19 cellular contexts compared by ENCODE assay signal in genomic region chr19:2451138-2451537, GRCh38. TPM values are rescaled to one million over a fixed set of nuclear protein-coding genes. Genes with fewer than 3 reads are reported as not detected.
DNase-seq lines count a peak whose midpoint lies in the region; ATAC-seq, FAIRE-seq and TF ChIP-seq lines count a peak whose summit lies in the region.
"Had no signal": no experiment of that assay in that cellular context is flagged by ENCODE, and none has a peak within 500 bp of the region (broad histone marks: within the 10 kb centered on the region; RNA-seq: fewer than 3 reads in every experiment).

No MANE protein-coding gene starts in this region.

- TF ChIP-seq CTCF in GM23338 (conservative IDR thresholded peaks at IDR 0.05; ENCODE audit: low read depth in 2 of 2) = no peak
- no peak for TF ChIP-seq CTCF in GM12878 (IDR thresholded peaks at IDR 0.05 in 2 of 3, conservative IDR thresholded peaks at IDR 0.05 in 1 of 3; ENCODE audit: control insufficient read depth in 2 of 3, extremely low read depth in 1 of 3, insufficient read depth in 1 of 3, low read depth in 3 of 3, low read length in 3 of 3)
- no peak for TF ChIP-seq CTCF in osteoblast (IDR thresholded peaks at IDR 0.05; ENCODE audit: extremely low read depth, low read depth, low read length)
- no peak for TF ChIP-seq CTCF in chondrocyte (IDR thresholded peaks at IDR 0.05)

- H2AFZ ChIP-seq in GM23338 = no peak overlapping the region
- H2AFZ ChIP-seq in GM12878 (ENCODE audit: control insufficient read depth, low read depth, low read length) = no peak overlapping the region
- no peak overlapping the region for H2AFZ ChIP-seq in osteoblast (ENCODE audit: low read length)

- H3K9me3 ChIP-seq in GM12878 (replicated peaks; ENCODE audit: control insufficient read depth, insufficient read depth, low read length) = no peaks in the 10 kb centered on the region
- no peaks in the 10 kb centered on the region for H3K9me3 ChIP-seq in osteoblast (ENCODE audit: low read depth, low read length)
- H3K9me3 ChIP-seq: BE2C, Caco-2 had no signal

- H3K36me3 Mint-ChIP-seq in GM23338 (ENCODE audit: low read depth) (peaks cover 6% of the 10 kb centered on the region), chondrocyte (ENCODE audit: low read depth) (no peaks in the 10 kb centered on the region)
- H3K36me3 Mint-ChIP-seq in activated CD4-positive, alpha-beta T cell treated with anti-CD3 and anti-CD28 coated beads, Interleukin-2, amount 10 ng/mL, durations not matched to agents 24 days and 14 days (ENCODE audit: low read depth) = peaks cover 17% of the 10 kb centered on the region

- TF ChIP-seq RAD21 in GM12878 (IDR thresholded peaks at IDR 0.05; ENCODE audit: insufficient read depth, low read depth, low read length) = no peak

- ATAC-seq in GM23338 (no peak), GM12878 (no peak), SK-N-SH treated with all-trans-retinoic acid at 6 μM for 48 hours (no peak)
- ATAC-seq: HCT116 had no signal

- RAD21 ChIA-PET in GM12878 (lab: Charles Lee; ENCODE audit: unreplicated experiment) = no interaction called here

- H3K4me3 ChIP-seq in GM23338 = no peak overlapping the region
- no peak overlapping the region for H3K4me3 ChIP-seq in GM12878
- H3K4me3 ChIP-seq in osteoblast (ENCODE audit: insufficient read depth, low read length) = no peak overlapping the region

- CTCF ChIA-PET in GM12878 (lab: Yijun Ruan, JAX) = interaction anchor here (0.9 kb wide), 1 partner anchor 9 kb away, joined by 3 read pairs; no protein-coding TSS in a partner anchor

- SMC1A ChIA-PET in GM12878 (lab: Charles Lee; ENCODE audit: uncharacterized antibody, unreplicated experiment) = no interaction called here

- H3K4me1 ChIP-seq in GM23338 (ENCODE audit: insufficient read depth) = peaks cover 20% of the 10 kb centered on the region
- H3K4me1 ChIP-seq in GM12878 (ENCODE audit: control insufficient read depth, insufficient read depth, low read length) = peaks cover 30% of the 10 kb centered on the region
- peaks cover 9% of the 10 kb centered on the region for H3K4me1 ChIP-seq in osteoblast (ENCODE audit: insufficient read depth, low read length)
- H3K4me1 ChIP-seq: BE2C had no signal

- in situ Hi-C loops in GM12878 (cut with MboI) = no loop called here

- H3K79me2 ChIP-seq in GM23338 (replicated peaks; ENCODE audit: insufficient read depth) (peaks cover 99% of the 10 kb centered on the region), GM12878 (ENCODE audit: control insufficient read depth, insufficient read depth, low read length) (peaks cover 82% of the 10 kb centered on the region), osteoblast (ENCODE audit: insufficient read depth, low read length) (peaks cover 95% of the 10 kb centered on the region)

- TF ChIP-seq EP300 in GM12878 (IDR thresholded peaks at IDR 0.05; ENCODE audit: borderline replicate concordance in 1 of 2, control insufficient read depth in 1 of 2, low read depth in 2 of 2, low read length in 2 of 2) = no peak

- peak overlapping the region; percentile 45; the same call in 1 of the 2 replicates for H3K27ac ChIP-seq in GM23338 (ENCODE audit: low read depth)
- no peak overlapping the region for H3K27ac ChIP-seq in GM12878 (ENCODE audit: control insufficient read depth, insufficient read depth)
- H3K27ac ChIP-seq in osteoblast (ENCODE audit: low read depth, low read length) = no peak overlapping the region
- H3K27ac ChIP-seq: C4-2B had no signal

- DNase-seq in GM23338 (ENCODE audit: low spot score) (no peak), NAMALWA (ENCODE audit: low spot score) (peak; percentile 27), GM12878 (ENCODE audit: low read depth, low spot score) (no peak), osteoblast (ENCODE audit: insufficient read length, low spot score, missing footprints) (peak; percentile 65), chondrocyte (ENCODE audit: low spot score) (no peak), DMS153 (lab: John Stamatoyannopoulos, UW) (no peak)
- DNase-seq in activated CD4-positive, alpha-beta T cell treated with anti-CD3 and anti-CD28 coated beads, Interleukin-2, amount 10 ng/mL, durations not matched to agents 24 days and 14 days = no peak
- DNase-seq: ACHN; BE2C; Caco-2; CD4-positive, alpha-beta T cell; DMS79; GDM1; GOT3 had no signal

- H3K4me2 ChIP-seq in GM23338 = no peak overlapping the region
- no peak overlapping the region for H3K4me2 ChIP-seq in GM12878 (ENCODE audit: control insufficient read depth, insufficient read depth)
- no peak overlapping the region for H3K4me2 ChIP-seq in osteoblast (ENCODE audit: insufficient read depth, low read length)

- H3K27me3 ChIP-seq in GM23338 (ENCODE audit: insufficient read depth) (no peaks in the 10 kb centered on the region), GM12878 (replicated peaks in 1 of 2; ENCODE audit: control insufficient read depth in 2 of 2, insufficient read depth in 2 of 2, low read length in 1 of 2) (no peaks in the 10 kb centered on the region), osteoblast (ENCODE audit: insufficient read depth, low read length) (no peaks in the 10 kb centered on the region)
- H3K27me3 ChIP-seq: BE2C had no signal

- no peaks in the 10 kb centered on the region for H3F3A ChIP-seq in GM23338 (replicated peaks; ENCODE audit: low read depth)

- H3K9me3 Mint-ChIP-seq in GM23338 = no peaks in the 10 kb centered on the region
- H3K9me3 Mint-ChIP-seq in activated CD4-positive, alpha-beta T cell treated with anti-CD3 and anti-CD28 coated beads, Interleukin-2, amount 10 ng/mL, durations not matched to agents 24 days and 14 days = no peaks in the 10 kb centered on the region
- H3K9me3 Mint-ChIP-seq in chondrocyte (ENCODE audit: low read depth) = no peaks in the 10 kb centered on the region
- H3K9me3 Mint-ChIP-seq: CD4-positive, alpha-beta T cell had no signal

- no peak for TF ChIP-seq POLR2A in GM12878 (IDR thresholded peaks at IDR 0.05; ENCODE audit: low read depth, low read length)

- H3K9me2 ChIP-seq in GM23338 (ENCODE audit: insufficient read depth) = no peaks in the 10 kb centered on the region

- no TSS peak for BruUV-seq in GM12878 (replicated peaks; lab: Mats Ljungman, UMichigan)

- H3K27ac Mint-ChIP-seq in GM23338 (no peak overlapping the region), chondrocyte (ENCODE audit: unreplicated experiment) (no peak overlapping the region)
- H3K27ac Mint-ChIP-seq in activated CD4-positive, alpha-beta T cell treated with anti-CD3 and anti-CD28 coated beads, Interleukin-2, amount 10 ng/mL, durations not matched to agents 24 days and 14 days = no peak overlapping the region
- H3K27ac Mint-ChIP-seq: CD4-positive, alpha-beta T cell had no signal

- intact Hi-C loops in GM12878 (cut with micrococcal nuclease; ENCODE audit: unreplicated experiment) = no loop called here
- intact Hi-C loops in activated CD4-positive, alpha-beta T cell treated with anti-CD3 and anti-CD28 coated beads, Interleukin-2, amount 10 ng/mL, durations not matched to agents 24 days and 14 days (cut with micrococcal nuclease) = no loop called here

- POLR2A ChIA-PET in GM12878 (lab: Charles Lee) = interaction anchor here (0.6 kb wide), 1 partner anchor 167 kb away, joined by 8 read pairs; no protein-coding TSS in a partner anchor

- no peak overlapping the region for H3K9ac ChIP-seq in GM12878 (ENCODE audit: control insufficient read depth, insufficient read depth, low read length)

- H3K27me3 Mint-ChIP-seq in GM23338 (ENCODE audit: insufficient read depth, low read depth, poor library complexity) (peaks cover 12% of the 10 kb centered on the region), chondrocyte (ENCODE audit: low read depth) (no peaks in the 10 kb centered on the region)
- H3K27me3 Mint-ChIP-seq in activated CD4-positive, alpha-beta T cell treated with anti-CD3 and anti-CD28 coated beads, Interleukin-2, amount 10 ng/mL, durations not matched to agents 24 days and 14 days = no peaks in the 10 kb centered on the region
- H3K27me3 Mint-ChIP-seq: CD4-positive, alpha-beta T cell had no signal

- H3K4me1 Mint-ChIP-seq in GM23338 (peaks cover 38% of the 10 kb centered on the region), chondrocyte (ENCODE audit: low read depth) (peaks cover 13% of the 10 kb centered on the region)
- peaks cover 22% of the 10 kb centered on the region for H3K4me1 Mint-ChIP-seq in activated CD4-positive, alpha-beta T cell treated with anti-CD3 and anti-CD28 coated beads, Interleukin-2, amount 10 ng/mL, durations not matched to agents 24 days and 14 days

- H4K20me1 ChIP-seq in GM23338 (replicated peaks; ENCODE audit: insufficient read depth) (peaks cover 38% of the 10 kb centered on the region), GM12878 (ENCODE audit: control insufficient read depth, insufficient read depth) (peaks cover 12% of the 10 kb centered on the region), osteoblast (ENCODE audit: insufficient read depth, low read length) (peaks cover 21% of the 10 kb centered on the region)

- peak; percentile 18 for FAIRE-seq in GM12878 (lab: Jason Lieb, UNC)
- FAIRE-seq: A204.1, D721Med had no signal

- H3K36me3 ChIP-seq in GM23338 (ENCODE audit: insufficient read depth) (no peaks in the 10 kb centered on the region), GM12878 (ENCODE audit: control insufficient read depth in 2 of 2, insufficient read depth in 2 of 2, low read length in 1 of 2) (peaks cover 12 to 20% of the 10 kb centered on the region in 2 experiments; a peak in 3 of 4 replicates), osteoblast (ENCODE audit: insufficient read depth, low read length) (no peaks in the 10 kb centered on the region)

- WGBS in GM12878 (ENCODE audit: insufficient coverage, insufficient replicate concordance, low lambda C conversion rate, missing lambda C conversion rate) = 80% methylated on average over 7 of the region's 7 CpGs

- H3K4me3 Mint-ChIP-seq in GM23338 (no peak overlapping the region), chondrocyte (ENCODE audit: unreplicated experiment) (no peak overlapping the region)
- H3K4me3 Mint-ChIP-seq in activated CD4-positive, alpha-beta T cell treated with anti-CD3 and anti-CD28 coated beads, Interleukin-2, amount 10 ng/mL, durations not matched to agents 24 days and 14 days = no peak overlapping the region
- H3K4me3 Mint-ChIP-seq: CD4-positive, alpha-beta T cell had no signal

RNA-seq across cellular contexts. Expression of gene LMNB2, which starts 5.6 kb away (rescaled TPM):
- 190 and 255 TPM in 2 replicates for total RNA-seq in GM23338 (2014; rRNA removed; shearing (Covaris generic))
- polyA plus RNA-seq in GM23338 (2016; fragmentation: Nextera tagmentation; extraction: Ambion mirVana) (40.1 and 40.9 TPM in 2 replicates), GM12878 (2011; rRNA removed) (62.9 and 98.1 TPM in 2 replicates), GM12878 (2014; fragmentation: Illumina TruSeq; extraction: Trizol) (80.1 and 121 TPM in 2 replicates), GM12878 (2014; fragmentation: Nextera tagmentation; extraction: Ambion mirVana) (1 to 10 TPM in 1 of 2 experiments, under 1 TPM in 1; 0.61 to 1.9 TPM), GM12878 (2014; rRNA removed) (94.8 and 108 TPM in 2 replicates), GM12878 (2016; fragmentation: Nextera tagmentation; extraction: Ambion mirVana) (10 to 100 TPM; 10.4 to 47.3 TPM)
- total RNA-seq in GM12878 (2013; cell fraction: nucleolus; rRNA removed) = 39.2 and 49.9 TPM in 2 replicates
- total RNA-seq in GM12878 (2014; rRNA removed) (98.7 and 107 TPM in 2 replicates), GM12878 (2014; rRNA removed; fragmentation: Illumina TruSeq; extraction: Trizol) (63.4 and 66.4 TPM in 2 replicates), GM12878 (2021) (117 and 118 TPM in 2 replicates), osteoblast (24.2 and 24.6 TPM in 2 replicates), chondrocyte (35.5 to 56.0 TPM (median 36.6 TPM) in 3 replicates)
- 34.0 TPM for polyA plus RNA-seq in GM12878 (2011; ENCODE audit: low read depth)
- polyA plus RNA-seq in GM12878 (2011; cell fraction: cytosol; rRNA removed) = 131 and 153 TPM in 2 replicates
- polyA plus RNA-seq in GM12878 (2011; cell fraction: nucleus; rRNA removed) = 89.5 and 121 TPM in 2 replicates
- polyA plus RNA-seq in GM12878 (2012) = 45.1 and 51.1 TPM in 2 replicates
- 61.8 and 93.7 TPM in 2 replicates for polyA minus RNA-seq in GM12878 (2011; rRNA and poly(A)+ RNA removed)
- 29.2 and 34.9 TPM in 2 replicates for polyA minus RNA-seq in GM12878 (2011; cell fraction: cytosol; rRNA and poly(A)+ RNA removed)
- 14.7 and 19.8 TPM in 2 replicates for polyA minus RNA-seq in GM12878 (2011; cell fraction: nucleus; rRNA and poly(A)+ RNA removed)
- 120 TPM in 2 replicates for total RNA-seq in activated CD4-positive, alpha-beta T cell treated with anti-CD3 and anti-CD28 coated beads, Interleukin-2, amount 10 ng/mL, durations not matched to agents 24 days and 14 days

RNA-seq across cellular contexts. Expression of gene TIMM13, which starts 23.8 kb away (rescaled TPM):
- total RNA-seq in GM23338 (2014; rRNA removed; shearing (Covaris generic)) = 118 and 140 TPM in 2 replicates
- 347 TPM in 2 replicates for polyA plus RNA-seq in GM23338 (2016; fragmentation: Nextera tagmentation; extraction: Ambion mirVana)
- 59.7 and 74.3 TPM in 2 replicates for total RNA-seq in GM12878 (2013; cell fraction: nucleolus; rRNA removed)
- 69.5 and 80.8 TPM in 2 replicates for total RNA-seq in GM12878 (2014; rRNA removed)
- 28.3 and 34.4 TPM in 2 replicates for total RNA-seq in GM12878 (2014; rRNA removed; fragmentation: Illumina TruSeq; extraction: Trizol)
- 151 and 160 TPM in 2 replicates for total RNA-seq in GM12878 (2021)
- 23.9 TPM for polyA plus RNA-seq in GM12878 (2011; ENCODE audit: low read depth)
- polyA plus RNA-seq in GM12878 (2011; rRNA removed) = 17.1 and 38.9 TPM in 2 replicates
- 74.2 and 137 TPM in 2 replicates for polyA plus RNA-seq in GM12878 (2011; cell fraction: cytosol; rRNA removed)
- 67.2 and 71.6 TPM in 2 replicates for polyA plus RNA-seq in GM12878 (2011; cell fraction: nucleus; rRNA removed)
- polyA plus RNA-seq in GM12878 (2012) = 48.0 and 50.4 TPM in 2 replicates
- 1.6 and 9.9 TPM in 2 replicates for polyA plus RNA-seq in GM12878 (2014; fragmentation: Illumina TruSeq; extraction: Trizol)
- 10 to 100 TPM; 17.9 to 46.3 TPM for polyA plus RNA-seq in GM12878 (2014; fragmentation: Nextera tagmentation; extraction: Ambion mirVana)
- 82.1 and 111 TPM in 2 replicates for polyA plus RNA-seq in GM12878 (2014; rRNA removed)
- 100 to 1,000 TPM; 200 to 205 TPM for polyA plus RNA-seq in GM12878 (2016; fragmentation: Nextera tagmentation; extraction: Ambion mirVana)
- polyA minus RNA-seq in GM12878 (2011; rRNA and poly(A)+ RNA removed) = 5.5 and 23.9 TPM in 2 replicates
- 18.7 and 24.1 TPM in 2 replicates for polyA minus RNA-seq in GM12878 (2011; cell fraction: cytosol; rRNA and poly(A)+ RNA removed)
- 9.9 and 18.2 TPM in 2 replicates for polyA minus RNA-seq in GM12878 (2011; cell fraction: nucleus; rRNA and poly(A)+ RNA removed)
- total RNA-seq in osteoblast = 27.7 and 27.9 TPM in 2 replicates
- 182 and 190 TPM in 2 replicates for total RNA-seq in activated CD4-positive, alpha-beta T cell treated with anti-CD3 and anti-CD28 coated beads, Interleukin-2, amount 10 ng/mL, durations not matched to agents 24 days and 14 days
- total RNA-seq in chondrocyte = 74.6 to 100 TPM (median 76.1 TPM) in 3 replicates

RNA-seq across cellular contexts. Expression of gene GADD45B, which starts 24.8 kb away (rescaled TPM):
- total RNA-seq in GM23338 (2014; rRNA removed; shearing (Covaris generic)) = 12.3 and 15.2 TPM in 2 replicates
- polyA plus RNA-seq in GM23338 (2016; fragmentation: Nextera tagmentation; extraction: Ambion mirVana) = 15.8 and 16.6 TPM in 2 replicates
- 313 and 319 TPM in 2 replicates for total RNA-seq in GM12878 (2013; cell fraction: nucleolus; rRNA removed)
- total RNA-seq in GM12878 (2014; rRNA removed) = 89.5 and 97.3 TPM in 2 replicates
- total RNA-seq in GM12878 (2014; rRNA removed; fragmentation: Illumina TruSeq; extraction: Trizol) = 51.1 and 53.5 TPM in 2 replicates
- 101 and 104 TPM in 2 replicates for total RNA-seq in GM12878 (2021)
- polyA plus RNA-seq in GM12878 (2011; ENCODE audit: low read depth) = 59.9 TPM
- 112 and 180 TPM in 2 replicates for polyA plus RNA-seq in GM12878 (2011; rRNA removed)
- 262 and 293 TPM in 2 replicates for polyA plus RNA-seq in GM12878 (2011; cell fraction: cytosol; rRNA removed)
- 355 and 391 TPM in 2 replicates for polyA plus RNA-seq in GM12878 (2011; cell fraction: nucleus; rRNA removed)
- polyA plus RNA-seq in GM12878 (2012) = 129 and 137 TPM in 2 replicates
- polyA plus RNA-seq in GM12878 (2014; fragmentation: Illumina TruSeq; extraction: Trizol) = 12.4 and 33.7 TPM in 2 replicates
- polyA plus RNA-seq in GM12878 (2014; fragmentation: Nextera tagmentation; extraction: Ambion mirVana) = 10 to 100 TPM in 1 of 2 experiments, 1 to 10 TPM in 1; 2.4 to 10.5 TPM
- 150 and 165 TPM in 2 replicates for polyA plus RNA-seq in GM12878 (2014; rRNA removed)
- polyA plus RNA-seq in GM12878 (2016; fragmentation: Nextera tagmentation; extraction: Ambion mirVana) = 100 to 1,000 TPM in 1 of 2 experiments, 10 to 100 TPM in 1; 92.7 to 106 TPM
- 93.1 and 170 TPM in 2 replicates for polyA minus RNA-seq in GM12878 (2011; rRNA and poly(A)+ RNA removed)
- 64.0 and 71.2 TPM in 2 replicates for polyA minus RNA-seq in GM12878 (2011; cell fraction: cytosol; rRNA and poly(A)+ RNA removed)
- polyA minus RNA-seq in GM12878 (2011; cell fraction: nucleus; rRNA and poly(A)+ RNA removed) = 216 and 321 TPM in 2 replicates
- 41.8 and 46.3 TPM in 2 replicates for total RNA-seq in osteoblast
- total RNA-seq in activated CD4-positive, alpha-beta T cell treated with anti-CD3 and anti-CD28 coated beads, Interleukin-2, amount 10 ng/mL, durations not matched to agents 24 days and 14 days = 101 and 102 TPM in 2 replicates
- 177 to 258 TPM (median 181 TPM) in 3 replicates for total RNA-seq in chondrocyte

Comparison
In these comparisons a context has a peak if more than half of its experiments do, and no peak if none do; other contexts are left out.
1. DNase-seq: peak in NAMALWA (single experiment) and osteoblast (single experiment); none in GM23338 (single experiment), GM12878 (single experiment), activated CD4-positive, alpha-beta T cell treated with anti-CD3 and anti-CD28 coated beads, Interleukin-2, amount 10 ng/mL, durations not matched to agents 24 days and 14 days (single experiment), chondrocyte (single experiment) and DMS153 (single experiment).